ENCODE assay signal across 8 cellular contexts in the genomic region with DNA sequence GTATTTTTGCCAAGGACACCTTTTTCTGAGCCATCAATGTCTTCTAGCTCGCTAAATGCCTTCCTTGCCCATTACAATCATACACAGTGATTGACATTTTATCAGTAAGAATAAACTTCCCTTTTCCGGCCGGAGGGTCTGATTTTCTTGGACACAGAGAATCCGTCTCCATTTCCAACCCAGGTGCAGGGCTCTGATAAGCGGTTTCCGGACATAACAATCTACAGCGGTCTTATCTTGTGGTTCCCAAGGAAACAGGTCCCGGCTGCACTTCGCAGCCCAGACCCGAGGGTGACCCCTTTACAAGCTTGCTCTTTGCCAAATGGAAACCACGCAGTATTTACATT. TPM values are rescaled to one million over a fixed set of nuclear protein-coding genes. Genes with fewer than 3 reads are reported as not detected.
DNase-seq lines count a peak whose midpoint lies in the region; ATAC-seq and TF ChIP-seq lines count a peak whose summit lies in the region.

No MANE protein-coding gene starts in this region.

- peak overlapping the region; percentile 96 for H3K27ac Mint-ChIP-seq in activated CD8-positive, alpha-beta T cell treated with anti-CD3 and anti-CD28 coated beads for 36 hours

- H3K36me3 Mint-ChIP-seq in activated CD8-positive, alpha-beta T cell treated with anti-CD3 and anti-CD28 coated beads for 36 hours (ENCODE audit: low read depth), result peaks cover 12% of the 10 kb centered on the region

- peaks cover 21% of the 10 kb centered on the region for H3K4me1 Mint-ChIP-seq in activated CD8-positive, alpha-beta T cell treated with anti-CD3 and anti-CD28 coated beads for 36 hours (ENCODE audit: low read depth)

- H3K4me3 ChIP-seq in HUES48 (ENCODE audit: low read depth, low read length), result peak overlapping the region; percentile 92
- peak overlapping the region; percentile 68 to 97 (median 80) for H3K4me3 ChIP-seq in heart right ventricle

- H3K27me3 ChIP-seq in HUES48 (ENCODE audit: control insufficient read depth, insufficient read depth, low read length) (no peaks in the 10 kb centered on the region), heart right ventricle (no peaks in the 10 kb centered on the region)

- peak overlapping the region; percentile 92 for H3K4me3 Mint-ChIP-seq in activated CD8-positive, alpha-beta T cell treated with anti-CD3 and anti-CD28 coated beads for 36 hours

- H3K4me1 ChIP-seq in HUES48 (ENCODE audit: control insufficient read depth, insufficient read depth, low read length), result no peaks in the 10 kb centered on the region
- peaks cover 7 to 39% (median 22%) of the 10 kb centered on the region in 9 donors for H3K4me1 ChIP-seq in heart right ventricle

- H3K9me3 ChIP-seq in HUES48 (ENCODE audit: control insufficient read depth, insufficient read depth, low read length) (no peaks in the 10 kb centered on the region), heart right ventricle (no peaks in the 10 kb centered on the region)

- TF ChIP-seq CTCF in activated CD8-positive, alpha-beta T cell treated with anti-CD3 and anti-CD28 coated beads for 36 hours (IDR thresholded peaks at IDR 0.05), result no peak
- no peak for TF ChIP-seq CTCF in heart right ventricle (IDR thresholded peaks at IDR 0.05)

- intact Hi-C loops in activated CD8-positive, alpha-beta T cell treated with anti-CD3 and anti-CD28 coated beads for 36 hours (cut with micrococcal nuclease), result loop anchor here (10.0 kb wide), 1 partner anchor 115 kb away; the partner anchor contains the start of gene TLE5
- intact Hi-C loops in heart right ventricle (cut with DNase I), result loop anchor here in 8 of 10 donors (2.0 to 10.0 kb wide), 10 partner anchors 27 to 212 kb away; partner anchors contain the start of genes ZNF57 (in 2 of the 8) and TLE6 (in 1 of the 8)

- H3K27ac ChIP-seq in HUES48 (ENCODE audit: low read depth, low read length), result peak overlapping the region; percentile 93
- peak overlapping the region; percentile 90 to 99 (median 95) for H3K27ac ChIP-seq in heart right ventricle

- peak; percentile 1 for ATAC-seq in activated CD8-positive, alpha-beta T cell treated with anti-CD3 and anti-CD28 coated beads for 36 hours
- ATAC-seq in heart right ventricle, result peak; percentile 18 to 68 (median 52)
- no peak for ATAC-seq in GM19452 (IDR thresholded peaks at IDR 0.05; ENCODE audit: unreplicated experiment)
- no peak for ATAC-seq in HG03097 (IDR thresholded peaks at IDR 0.05; ENCODE audit: low FRiP score, unreplicated experiment)

- H3K36me3 ChIP-seq in HUES48 (ENCODE audit: control insufficient read depth, insufficient read depth, low read length) (no peaks in the 10 kb centered on the region), heart right ventricle (no peaks in the 10 kb centered on the region)

- CTCF ChIA-PET in activated CD8-positive, alpha-beta T cell treated with anti-CD3 and anti-CD28 coated beads for 36 hours (lab: Charles Lee), result interaction anchor here (0.6 to 5.6 kb wide), 40 partner anchors 10 to 535 kb away, joined by 3 to 52 read pairs (median 6); partner anchors contain the start of genes GNA11, GNA15, S1PR4 and THOP1

- WGBS in heart right ventricle, 2 donors, result 1% methylated on average over 11 of the region's 11 CpGs

- no peaks in the 10 kb centered on the region for H3K9me3 Mint-ChIP-seq in activated CD8-positive, alpha-beta T cell treated with anti-CD3 and anti-CD28 coated beads for 36 hours

- H3K9ac ChIP-seq in HUES48 (ENCODE audit: low read depth, low read length), result peak overlapping the region; percentile 68

- POLR2A ChIA-PET in activated CD8-positive, alpha-beta T cell treated with anti-CD3 and anti-CD28 coated beads for 36 hours (lab: Charles Lee), result no interaction called here

- no peaks in the 10 kb centered on the region for H3K27me3 Mint-ChIP-seq in activated CD8-positive, alpha-beta T cell treated with anti-CD3 and anti-CD28 coated beads for 36 hours

- peak; percentile 54 for DNase-seq in NCI-H748 (lab: John Stamatoyannopoulos, UW; ENCODE audit: unreplicated experiment)
- DNase-seq in NCI-H748 treated with DMSO at 0.1 percent for 48 hours (lab: John Stamatoyannopoulos, UW), result no peak
- DNase-seq in activated CD8-positive, alpha-beta T cell treated with anti-CD3 and anti-CD28 coated beads for 36 hours, result no peak
- peak in 1 of 2 donors; percentile 84 for DNase-seq in heart right ventricle
- DNase-seq in putamen (ENCODE audit: low spot score), result peak; percentile 47

RNA-seq across cellular contexts. Expression of gene ZNF77, which starts 5.1 kb away (rescaled TPM):
- total RNA-seq in activated CD8-positive, alpha-beta T cell treated with anti-CD3 and anti-CD28 coated beads for 36 hours, result 1 to 10 TPM; 2.6 to 2.8 TPM
- total RNA-seq in heart right ventricle, result 1 to 10 TPM; 1.0 to 2.6 (median 2.3) TPM
- polyA plus RNA-seq in heart right ventricle, result 1 to 10 TPM; 2.5 to 2.9 TPM

RNA-seq across cellular contexts. Expression of gene TLE6, which starts 27.5 kb away (rescaled TPM):
- total RNA-seq in activated CD8-positive, alpha-beta T cell treated with anti-CD3 and anti-CD28 coated beads for 36 hours, result 1 to 10 TPM; 3.5 to 5.1 TPM
- 1 to 10 TPM in 2 of 10 donors, under 1 TPM in 5, not detected in 3; 0.34 to 2.8 (median 0.45) TPM for total RNA-seq in heart right ventricle
- polyA plus RNA-seq in heart right ventricle, result 1 to 10 TPM; 1.2 to 3.5 TPM

RNA-seq across cellular contexts. Expression of gene ZNF57, which starts 49.2 kb away (rescaled TPM):
- total RNA-seq in activated CD8-positive, alpha-beta T cell treated with anti-CD3 and anti-CD28 coated beads for 36 hours, result 1 to 10 TPM; 5.0 to 5.1 TPM
- 1 to 10 TPM; 1.0 to 5.5 (median 3.0) TPM for total RNA-seq in heart right ventricle
- 1 to 10 TPM; 2.8 to 3.2 TPM for polyA plus RNA-seq in heart right ventricle

Comparison
In these comparisons a context has a peak if more than half of its experiments do, and no peak if none do; other contexts are left out.
1. DNase-seq: peak in NCI-H748 (single experiment) and putamen (single experiment); none in NCI-H748 treated with DMSO at 0.1 percent for 48 hours (single experiment) and activated CD8-positive, alpha-beta T cell treated with anti-CD3 and anti-CD28 coated beads for 36 hours (single experiment).
2. ATAC-seq: peak in activated CD8-positive, alpha-beta T cell treated with anti-CD3 and anti-CD28 coated beads for 36 hours (single experiment) and heart right ventricle (8 of 8); none in GM19452 (single experiment) and HG03097 (single experiment).